In the genomic region with DNA sequence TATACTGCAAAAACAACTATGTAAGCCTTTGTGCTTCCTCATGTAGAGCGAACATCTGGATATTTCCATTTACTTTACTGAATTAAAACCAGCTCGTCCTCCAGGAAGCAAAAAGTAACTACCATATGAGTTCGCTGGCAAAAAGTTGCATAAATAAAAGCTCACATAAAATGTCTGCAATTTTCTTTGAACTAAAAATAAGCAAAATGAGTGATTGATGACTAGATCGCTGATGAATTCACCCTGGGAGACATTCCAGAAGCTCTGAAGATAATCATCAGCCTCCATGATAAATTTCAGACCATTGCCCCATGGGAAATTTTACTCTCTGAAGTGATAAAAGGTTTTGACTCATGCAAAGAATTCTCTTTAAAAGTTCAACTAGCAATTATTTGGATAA, we compare ENCODE assay signal across 13 cellular contexts.
DNase-seq lines count a peak whose midpoint lies in the region; ATAC-seq and TF ChIP-seq lines count a peak whose summit lies in the region.
"Had no signal": no experiment of that assay in that cellular context is flagged by ENCODE, and none has a peak within 500 bp of the region (broad histone marks: within the 10 kb centered on the region; RNA-seq: fewer than 3 reads in every experiment).

No MANE protein-coding gene starts in this region.

- H3K27ac ChIP-seq in smooth muscle cell (ENCODE audit: low read depth) = peak overlapping the region; percentile 75
- H3K27ac ChIP-seq: right lobe of liver, thoracic aorta had no signal

- intact Hi-C loops in posterior vena cava (cut with DNase I) = no loop called here

- no peaks in the 10 kb centered on the region for H3K36me3 ChIP-seq in smooth muscle cell (ENCODE audit: low read depth)
- H3K36me3 ChIP-seq: right lobe of liver, thoracic aorta had no signal

- H4K20me1 ChIP-seq in smooth muscle cell (ENCODE audit: low read depth) = no peaks in the 10 kb centered on the region

- no peaks in the 10 kb centered on the region for H3K9me3 ChIP-seq in smooth muscle cell (replicated peaks; ENCODE audit: low read depth)
- H3K9me3 ChIP-seq: right lobe of liver, thoracic aorta had no signal

- H3K4me3 ChIP-seq in WI38 (ENCODE audit: low read depth, low read length) (0 out of 2 replicates have a peak overlapping the region, but pooled peaks have one; percentile 9), smooth muscle cell (no peak overlapping the region)
- H3K4me3 ChIP-seq: right lobe of liver, thoracic aorta had no signal

- peaks cover 6% of the 10 kb centered on the region for H3K4me1 ChIP-seq in smooth muscle cell (ENCODE audit: low read depth)
- H3K4me1 ChIP-seq: right lobe of liver had no signal

- H3K9ac ChIP-seq in smooth muscle cell (ENCODE audit: low read depth) = no peak overlapping the region

- TF ChIP-seq CTCF in WI38 (IDR thresholded peaks at IDR 0.05; ENCODE audit: low read depth, low read length) (no peak), smooth muscle cell (IDR thresholded peaks at IDR 0.05; ENCODE audit: borderline replicate concordance, insufficient read depth, poor library complexity, severe bottlenecking) (no peak)

- DNase-seq in GM04503 (ENCODE audit: low read depth) (peak; percentile 97), fibroblast of the conjunctiva (ENCODE audit: low read depth) (peak; percentile 64), smooth muscle cell (lab: John Stamatoyannopoulos, UW; ENCODE audit: unreplicated experiment) (no peak), posterior vena cava (ENCODE audit: low spot score) (no peak), NCI-H748 treated with DMSO at 0.1 percent for 48 hours (lab: John Stamatoyannopoulos, UW) (no peak)
- DNase-seq: activated T-cell treated with anti-CD3 and anti-CD28 coated beads, Interleukin-2, amount 50 U/mL, for 72 hours; DMS79; right lobe of liver had no signal

- peak overlapping the region; percentile 27 for H3K4me2 ChIP-seq in smooth muscle cell

- H2AFZ ChIP-seq in smooth muscle cell (ENCODE audit: low read depth) = peak overlapping the region; percentile 17

- WGBS in smooth muscle cell (ENCODE audit: low lambda C conversion rate) = 41% methylated on average over 4 of the region's 4 CpGs

- H3K27me3 ChIP-seq in smooth muscle cell (ENCODE audit: low read depth) = no peaks in the 10 kb centered on the region
- H3K27me3 ChIP-seq: right lobe of liver had no signal

- no peaks in the 10 kb centered on the region for H3K79me2 ChIP-seq in smooth muscle cell (ENCODE audit: low read depth)

- ATAC-seq in HG02678 (IDR thresholded peaks at IDR 0.05; ENCODE audit: unreplicated experiment) (no peak), HG02885 (IDR thresholded peaks at IDR 0.05; ENCODE audit: poor library complexity, unreplicated experiment) (no peak)
- ATAC-seq: activated T-cell treated with anti-CD3 and anti-CD28 coated beads, Interleukin-2, amount 50 U/mL, for 72 hours; HCT116; right lobe of liver had no signal

- peaks cover 11% of the 10 kb centered on the region for H3F3A ChIP-seq in smooth muscle cell (ENCODE audit: low read depth)

Comparison
In these comparisons a context has a peak if more than half of its experiments do, and no peak if none do; other contexts are left out.
1. DNase-seq: peak in GM04503 (single experiment) and fibroblast of the conjunctiva (single experiment); none in smooth muscle cell (single experiment), posterior vena cava (single experiment) and NCI-H748 treated with DMSO at 0.1 percent for 48 hours (single experiment).